Comparison of ENCODE assay signal across 10 cellular contexts in the genomic region with DNA sequence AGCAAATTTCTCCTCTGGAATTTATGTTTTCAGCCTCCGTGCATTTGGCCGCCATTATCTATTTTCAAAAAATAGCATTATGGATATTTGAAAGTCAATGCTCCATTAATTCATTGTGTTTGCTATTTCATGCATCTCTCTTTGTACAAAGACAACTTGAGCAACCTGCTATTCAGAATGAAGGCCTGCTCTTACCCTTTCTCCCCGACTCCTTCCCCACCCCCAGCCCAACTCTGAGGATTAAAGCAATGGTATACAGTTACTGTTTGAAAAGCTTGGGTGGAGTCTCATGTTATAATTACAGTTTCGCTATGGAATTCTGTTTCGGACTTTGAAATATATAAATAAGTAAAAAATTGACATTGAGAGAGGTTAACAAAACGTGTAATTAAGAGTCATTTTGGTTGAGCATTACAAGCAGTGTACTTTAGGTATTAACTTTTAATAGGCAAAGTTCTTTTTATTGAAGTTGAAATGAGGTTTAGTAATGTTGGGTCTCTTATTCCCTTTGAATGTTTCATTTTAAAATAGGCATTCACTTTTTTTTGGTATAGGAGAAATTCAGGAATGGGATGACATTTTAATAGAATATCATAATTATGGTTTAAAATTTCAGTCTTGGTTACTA.
DNase-seq lines count a peak whose midpoint lies in the region; ATAC-seq and FAIRE-seq lines count a peak whose summit lies in the region.
"Had no signal": no experiment of that assay in that cellular context is flagged by ENCODE, and none has a peak within 500 bp of the region (broad histone marks: within the 10 kb centered on the region; RNA-seq: fewer than 3 reads in every experiment).

No MANE protein-coding gene starts in this region.

- intact Hi-C loops in activated CD4-positive, alpha-beta memory T cell treated with anti-CD3 and anti-CD28 coated beads for 36 hours (cut with micrococcal nuclease), result no loop called here

- H3K9me3 Mint-ChIP-seq in activated CD4-positive, alpha-beta memory T cell treated with anti-CD3 and anti-CD28 coated beads for 36 hours, result peaks cover 2% of the 10 kb centered on the region
- H3K9me3 Mint-ChIP-seq in stimulated activated effector memory CD8-positive, alpha-beta T cell treated with anti-CD3 and anti-CD28 coated beads, Interleukin-12 subunit alpha, Interleukin-12 subunit beta, amount 100 ng/mL, for 72 hours, result no peaks in the 10 kb centered on the region

- H3K4me1 Mint-ChIP-seq in activated CD4-positive, alpha-beta memory T cell treated with anti-CD3 and anti-CD28 coated beads for 36 hours (ENCODE audit: low read depth), result peaks cover 87% of the 10 kb centered on the region
- peaks cover 69% of the 10 kb centered on the region for H3K4me1 Mint-ChIP-seq in stimulated activated effector memory CD8-positive, alpha-beta T cell treated with anti-CD3 and anti-CD28 coated beads, Interleukin-12 subunit alpha, Interleukin-12 subunit beta, amount 100 ng/mL, for 72 hours

- CTCF ChIA-PET in activated CD4-positive, alpha-beta memory T cell treated with anti-CD3 and anti-CD28 coated beads for 36 hours (lab: Charles Lee), result interaction anchor here (1.0 to 5.2 kb wide), 5 partner anchors 10 to 243 kb away, joined by 3 to 27 read pairs (median 6); no protein-coding TSS in a partner anchor

- peak; percentile 56 for DNase-seq in NCI-H146 (lab: John Stamatoyannopoulos, UW)
- DNase-seq in NCI-H146 treated with DMSO at 0.1 percent for 48 hours (lab: John Stamatoyannopoulos, UW; ENCODE audit: unreplicated experiment), result no peak
- no peak for DNase-seq in activated CD4-positive, alpha-beta memory T cell treated with anti-CD3 and anti-CD28 coated beads for 36 hours
- DNase-seq in iPS-NIHi11 (ENCODE audit: low spot score), result peak; percentile 40
- no peak for DNase-seq in stimulated activated effector memory CD8-positive, alpha-beta T cell treated with anti-CD3 and anti-CD28 coated beads, Interleukin-12 subunit alpha, Interleukin-12 subunit beta, amount 100 ng/mL, for 72 hours (ENCODE audit: low spot score in 2 of 2)
- no peak for DNase-seq in AG20443 (ENCODE audit: low spot score)
- DNase-seq in frontal cortex (ENCODE audit: low spot score in 2 of 2), result no peak
- no peak for DNase-seq in NCI-H2107 (lab: John Stamatoyannopoulos, UW)
- DNase-seq: stimulated activated CD4-positive, alpha-beta T cell treated with anti-CD3 and anti-CD28 coated beads, Interleukin-2, amount 100 ng/mL, for 48 hours had no signal

- ATAC-seq in stimulated activated effector memory CD8-positive, alpha-beta T cell treated with anti-CD3 and anti-CD28 coated beads, Interleukin-12 subunit alpha, Interleukin-12 subunit beta, amount 100 ng/mL, for 72 hours, result no peak
- ATAC-seq: A549 had no signal

- H3K27ac Mint-ChIP-seq in activated CD4-positive, alpha-beta memory T cell treated with anti-CD3 and anti-CD28 coated beads for 36 hours, result peak overlapping the region; percentile 99
- H3K27ac Mint-ChIP-seq in stimulated activated effector memory CD8-positive, alpha-beta T cell treated with anti-CD3 and anti-CD28 coated beads, Interleukin-12 subunit alpha, Interleukin-12 subunit beta, amount 100 ng/mL, for 72 hours, result peak overlapping the region; percentile 95

- FAIRE-seq in frontal cortex (lab: Jason Lieb, UNC), result no peak
- FAIRE-seq: A549 had no signal

- peaks cover 67% of the 10 kb centered on the region for H3K36me3 Mint-ChIP-seq in activated CD4-positive, alpha-beta memory T cell treated with anti-CD3 and anti-CD28 coated beads for 36 hours
- peaks cover 46% of the 10 kb centered on the region for H3K36me3 Mint-ChIP-seq in stimulated activated effector memory CD8-positive, alpha-beta T cell treated with anti-CD3 and anti-CD28 coated beads, Interleukin-12 subunit alpha, Interleukin-12 subunit beta, amount 100 ng/mL, for 72 hours

- POLR2A ChIA-PET in activated CD4-positive, alpha-beta memory T cell treated with anti-CD3 and anti-CD28 coated beads for 36 hours (lab: Charles Lee), result interaction anchor here (0.9 to 6.3 kb wide), 9 partner anchors 25 to 189 kb away, joined by 3 to 136 read pairs (median 22); no protein-coding TSS in a partner anchor

- no peaks in the 10 kb centered on the region for H3K27me3 Mint-ChIP-seq in activated CD4-positive, alpha-beta memory T cell treated with anti-CD3 and anti-CD28 coated beads for 36 hours

- H3K4me3 Mint-ChIP-seq in activated CD4-positive, alpha-beta memory T cell treated with anti-CD3 and anti-CD28 coated beads for 36 hours, result peak overlapping the region; percentile 57
- peak overlapping the region; percentile 67 for H3K4me3 Mint-ChIP-seq in stimulated activated effector memory CD8-positive, alpha-beta T cell treated with anti-CD3 and anti-CD28 coated beads, Interleukin-12 subunit alpha, Interleukin-12 subunit beta, amount 100 ng/mL, for 72 hours

Comparison
In these comparisons a context has a peak if more than half of its experiments do, and no peak if none do; other contexts are left out.
1. DNase-seq: peak in NCI-H146 (single experiment) and iPS-NIHi11 (single experiment); none in NCI-H146 treated with DMSO at 0.1 percent for 48 hours (single experiment), activated CD4-positive, alpha-beta memory T cell treated with anti-CD3 and anti-CD28 coated beads for 36 hours (single experiment), stimulated activated effector memory CD8-positive, alpha-beta T cell treated with anti-CD3 and anti-CD28 coated beads, Interleukin-12 subunit alpha, Interleukin-12 subunit beta, amount 100 ng/mL, for 72 hours (0 of 2), AG20443 (single experiment), frontal cortex (0 of 2) and NCI-H2107 (single experiment).